ENCODE assay signal across 20 cellular contexts in the genomic region with DNA sequence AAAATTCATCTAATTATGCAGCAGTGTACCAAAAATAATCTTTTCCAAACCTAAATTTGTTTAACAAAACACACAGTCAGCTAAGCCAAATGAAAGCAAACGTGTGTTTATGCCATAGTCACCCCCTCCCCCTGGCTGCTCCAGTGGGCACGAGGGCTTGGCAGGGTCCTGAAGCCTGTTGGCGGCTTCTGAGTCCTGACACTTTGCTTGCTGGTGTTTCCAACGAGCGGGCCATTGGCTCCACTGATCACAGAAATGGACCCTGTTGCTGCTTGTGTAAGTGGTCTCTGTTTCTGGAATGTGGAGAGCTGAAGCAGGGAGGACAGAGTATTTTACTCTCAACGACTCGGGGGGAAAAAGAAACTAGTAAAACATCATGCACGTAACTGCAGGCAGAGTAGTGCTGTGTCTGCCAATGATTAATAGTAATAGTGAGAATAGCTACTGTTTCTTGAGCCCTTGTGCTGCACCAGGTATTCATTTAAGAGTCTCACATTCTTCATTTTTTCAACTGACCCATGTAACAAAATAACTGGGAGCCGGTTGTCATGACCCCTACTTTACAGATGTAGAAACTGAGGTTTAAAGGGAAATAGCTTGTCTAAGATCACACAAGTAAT.
A peak's percentile ranks its signal among the peaks of the same experiment; 100 is the strongest.
DNase-seq lines count a peak whose midpoint lies in the region; ATAC-seq and TF ChIP-seq lines count a peak whose summit lies in the region.
"Had no signal": no experiment of that assay in that cellular context is flagged by ENCODE, and none has a peak within 500 bp of the region (broad histone marks: within the 10 kb centered on the region; RNA-seq: fewer than 3 reads in every experiment).

No MANE protein-coding gene starts in this region.

- no peak overlapping the region for H2BK12ac ChIP-seq in neuronal stem cell (ENCODE audit: low read length)

- no peak overlapping the region for H2BK5ac ChIP-seq in neuronal stem cell (ENCODE audit: low read length)

- peaks cover 6% of the 10 kb centered on the region for H3K4me1 Mint-ChIP-seq in WTC11
- H3K4me1 Mint-ChIP-seq: activated CD8-positive, alpha-beta memory T cell treated with anti-CD3 and anti-CD28 coated beads, Interleukin-2, amount 10 ng/mL, durations not matched to agents 7 days and 5 days had no signal

- no CpG with 5 or more reads among the region's 9 CpGs for WGBS in neuronal stem cell (ENCODE audit: extremely low coverage in 2 of 2, insufficient read length in 2 of 2, insufficient replicate concordance in 1 of 2), 2 donors

- no peak overlapping the region for H2AK5ac ChIP-seq in neuronal stem cell (ENCODE audit: low read depth, low read length)

- 0 out of 2 replicates have a peak, but pooled peaks cover 6% of the 10 kb centered on the region for H3K4me1 ChIP-seq in OCI-LY3 (ENCODE audit: low read length)
- peaks cover 0 to 5% of the 10 kb centered on the region in 2 donors for H3K4me1 ChIP-seq in neuronal stem cell (ENCODE audit: control insufficient read depth in 2 of 2, insufficient read depth in 1 of 2, low read depth in 1 of 2, low read length in 2 of 2)

- no peak overlapping the region for H3K14ac ChIP-seq in neuronal stem cell (ENCODE audit: low read length)

- H3K23ac ChIP-seq in neuronal stem cell (ENCODE audit: low read depth, low read length, poor library complexity), result no peak overlapping the region

- no peak overlapping the region for H2BK15ac ChIP-seq in neuronal stem cell (ENCODE audit: low read length)

- no peak overlapping the region for H3K9ac ChIP-seq in OCI-LY3 (ENCODE audit: low read length)
- H3K9ac ChIP-seq in neuronal stem cell (ENCODE audit: low read depth, low read length, poor library complexity), result no peak overlapping the region
- H3K9ac ChIP-seq: GM23248 had no signal

- ATAC-seq in GM18858 (IDR thresholded peaks at IDR 0.05; ENCODE audit: unreplicated experiment), result peak; percentile 73
- ATAC-seq in HG02852 (IDR thresholded peaks at IDR 0.05; ENCODE audit: unreplicated experiment), result peak; percentile 74
- no peak for ATAC-seq in WTC11
- ATAC-seq: activated CD8-positive, alpha-beta memory T cell treated with anti-CD3 and anti-CD28 coated beads, Interleukin-2, amount 10 ng/mL, durations not matched to agents 7 days and 5 days; heart left ventricle; natural killer cell treated with Interleukin-12 subunit alpha and Interleukin-12 subunit beta and Interleukin-15 and Interleukin-18, amount 100 ng/mL, for 72 hours; SK-N-SH treated with all-trans-retinoic acid at 6 μM for 48 hours had no signal

- H3K27ac ChIP-seq in OCI-LY3 (ENCODE audit: low read length), result no peak overlapping the region
- H3K27ac ChIP-seq in neuronal stem cell (replicated peaks; ENCODE audit: low read length), result no peak overlapping the region
- H3K27ac ChIP-seq: cardiac muscle cell, GM23248, heart left ventricle had no signal

- CTCF ChIA-PET in WTC11 (lab: Charles Lee), result interaction anchor here (1.2 to 1.9 kb wide), 2 partner anchors 9 to 11 kb away, joined by 8 to 10 read pairs; no protein-coding TSS in a partner anchor

- no peak overlapping the region for H4K8ac ChIP-seq in neuronal stem cell (ENCODE audit: low read depth, low read length)

- no peak overlapping the region for H2BK120ac ChIP-seq in neuronal stem cell (ENCODE audit: low read depth, low read length)

- H3K79me2 ChIP-seq in OCI-LY3 (ENCODE audit: low read length), result no peaks in the 10 kb centered on the region

- no peak overlapping the region for H3K4me3 Mint-ChIP-seq in WTC11
- H3K4me3 Mint-ChIP-seq: activated CD8-positive, alpha-beta memory T cell treated with anti-CD3 and anti-CD28 coated beads, Interleukin-2, amount 10 ng/mL, durations not matched to agents 7 days and 5 days; natural killer cell treated with Interleukin-12 subunit alpha and Interleukin-12 subunit beta and Interleukin-15 and Interleukin-18, amount 100 ng/mL, for 72 hours had no signal

- peak overlapping the region; percentile 59 for H3K4me2 ChIP-seq in OCI-LY3 (ENCODE audit: low read length)
- H3K4me2 ChIP-seq in neuronal stem cell (ENCODE audit: insufficient read depth, low read length, poor library complexity, severe bottlenecking), result no peak overlapping the region

- H3K9me3 Mint-ChIP-seq in WTC11, result peaks cover 14% of the 10 kb centered on the region
- H3K9me3 Mint-ChIP-seq: natural killer cell treated with Interleukin-12 subunit alpha and Interleukin-12 subunit beta and Interleukin-15 and Interleukin-18, amount 100 ng/mL, for 72 hours had no signal

- no peaks in the 10 kb centered on the region for H3K79me1 ChIP-seq in neuronal stem cell (ENCODE audit: low read depth, low read length)

- H3K9me3 ChIP-seq in OCI-LY3 (ENCODE audit: insufficient read depth, low read length), result no peaks in the 10 kb centered on the region
- H3K9me3 ChIP-seq in neuronal stem cell (replicated peaks in 1 of 2; ENCODE audit: control insufficient read depth in 2 of 2, insufficient read depth in 1 of 2, low read depth in 1 of 2, low read length in 2 of 2), result no peaks in the 10 kb centered on the region

- peaks cover 6% of the 10 kb centered on the region for H3K36me3 Mint-ChIP-seq in WTC11
- H3K36me3 Mint-ChIP-seq: activated CD8-positive, alpha-beta memory T cell treated with anti-CD3 and anti-CD28 coated beads, Interleukin-2, amount 10 ng/mL, durations not matched to agents 7 days and 5 days; natural killer cell treated with Interleukin-12 subunit alpha and Interleukin-12 subunit beta and Interleukin-15 and Interleukin-18, amount 100 ng/mL, for 72 hours had no signal

- DNase-seq in neuronal stem cell (ENCODE audit: low spot score) (no peak), DMS53 treated with DMSO at 0.1 percent for 48 hours (lab: John Stamatoyannopoulos, UW; ENCODE audit: unreplicated experiment) (no peak), WTC11 (ENCODE audit: low spot score) (no peak), NOMO-1 (lab: John Stamatoyannopoulos, UW; ENCODE audit: unreplicated experiment in 2 of 2) (no peak)
- DNase-seq in activated T-cell treated with anti-CD3 and anti-CD28 coated beads, Interleukin-2, amount 50 U/mL, for 1 hour, result no peak
- DNase-seq: activated CD4-positive, CD25-positive, alpha-beta regulatory T cell treated with anti-CD3 and anti-CD28 coated beads, Interleukin-2, amount 50 U/mL, for 72 hours; activated CD8-positive, alpha-beta memory T cell treated with anti-CD3 and anti-CD28 coated beads, Interleukin-2, amount 10 ng/mL, durations not matched to agents 7 days and 5 days; effector CD4-positive, alpha-beta T cell; GM23248; heart left ventricle; KG1; mesenchymal stem cell; stimulated activated CD4-positive, alpha-beta T cell treated with anti-CD3 and anti-CD28 coated beads, Interleukin-12 subunit alpha, Interleukin-12 subunit beta, amount 100 ng/mL, for 4 hours; T-helper 9 cell had no signal

- H2AFZ ChIP-seq in OCI-LY3 (ENCODE audit: low read depth, low read length) (0 out of 2 replicates have a peak overlapping the region, but pooled peaks have one; percentile 56), neuronal stem cell (ENCODE audit: low read length) (no peak overlapping the region)
- H2AFZ ChIP-seq: GM23248 had no signal

- no peaks in the 10 kb centered on the region for H3K36me3 ChIP-seq in OCI-LY3 (replicated peaks; ENCODE audit: low read depth, low read length)
- peaks cover 0 to 2% of the 10 kb centered on the region in 2 donors for H3K36me3 ChIP-seq in neuronal stem cell (replicated peaks in 1 of 2; ENCODE audit: control insufficient read depth in 2 of 2, insufficient read depth in 2 of 2, low read length in 2 of 2)
- H3K36me3 ChIP-seq: cardiac muscle cell, heart left ventricle had no signal

- no peak for TF ChIP-seq CTCF in OCI-LY3 (IDR thresholded peaks at IDR 0.05; ENCODE audit: low read depth, low read length)
- no peak for TF ChIP-seq CTCF in WTC11 (IDR thresholded peaks at IDR 0.05)

- POLR2A ChIA-PET in WTC11 (lab: Charles Lee), result no interaction called here

- no peak overlapping the region for H3K27ac Mint-ChIP-seq in WTC11
- H3K27ac Mint-ChIP-seq: activated CD8-positive, alpha-beta memory T cell treated with anti-CD3 and anti-CD28 coated beads, Interleukin-2, amount 10 ng/mL, durations not matched to agents 7 days and 5 days; natural killer cell treated with Interleukin-12 subunit alpha and Interleukin-12 subunit beta and Interleukin-15 and Interleukin-18, amount 100 ng/mL, for 72 hours had no signal

- H3K27me3 ChIP-seq in OCI-LY3 (ENCODE audit: low read depth, low read length) (0 out of 2 replicates have a peak, but pooled peaks cover 5% of the 10 kb centered on the region), neuronal stem cell (ENCODE audit: control insufficient read depth in 3 of 3, insufficient read depth in 3 of 3, low read depth in 1 of 3, low read length in 3 of 3) (peaks cover 0 to 10% (median 0%) of the 10 kb centered on the region in 3 experiments)
- H3K27me3 ChIP-seq: cardiac muscle cell, heart left ventricle had no signal

- H4K20me1 ChIP-seq in OCI-LY3 (ENCODE audit: insufficient read depth, low read length), result no peaks in the 10 kb centered on the region

- H3K18ac ChIP-seq in neuronal stem cell (ENCODE audit: low read length), result peak overlapping the region; percentile 6

- no peaks in the 10 kb centered on the region for H3K27me3 Mint-ChIP-seq in WTC11 (ENCODE audit: low read depth)
- H3K27me3 Mint-ChIP-seq: activated CD8-positive, alpha-beta memory T cell treated with anti-CD3 and anti-CD28 coated beads, Interleukin-2, amount 10 ng/mL, durations not matched to agents 7 days and 5 days had no signal

- peak overlapping the region; percentile 55 for H3K4me3 ChIP-seq in OCI-LY3 (ENCODE audit: low read length)
- no peak overlapping the region for H3K4me3 ChIP-seq in neuronal stem cell (ENCODE audit: low read length in 2 of 2)
- H3K4me3 ChIP-seq: cardiac muscle cell, GM23248, heart left ventricle had no signal

- no peak overlapping the region for H4K91ac ChIP-seq in neuronal stem cell (ENCODE audit: low read depth, low read length, poor library complexity)

- H3K4ac ChIP-seq in neuronal stem cell (ENCODE audit: low read length), result no peak overlapping the region

TF ChIP-seq in WTC11, 78 proteins besides CTCF, POLR2A, EP300 and RAD21 (continues in another document):
- TF ChIP-seq, protein P1, sequence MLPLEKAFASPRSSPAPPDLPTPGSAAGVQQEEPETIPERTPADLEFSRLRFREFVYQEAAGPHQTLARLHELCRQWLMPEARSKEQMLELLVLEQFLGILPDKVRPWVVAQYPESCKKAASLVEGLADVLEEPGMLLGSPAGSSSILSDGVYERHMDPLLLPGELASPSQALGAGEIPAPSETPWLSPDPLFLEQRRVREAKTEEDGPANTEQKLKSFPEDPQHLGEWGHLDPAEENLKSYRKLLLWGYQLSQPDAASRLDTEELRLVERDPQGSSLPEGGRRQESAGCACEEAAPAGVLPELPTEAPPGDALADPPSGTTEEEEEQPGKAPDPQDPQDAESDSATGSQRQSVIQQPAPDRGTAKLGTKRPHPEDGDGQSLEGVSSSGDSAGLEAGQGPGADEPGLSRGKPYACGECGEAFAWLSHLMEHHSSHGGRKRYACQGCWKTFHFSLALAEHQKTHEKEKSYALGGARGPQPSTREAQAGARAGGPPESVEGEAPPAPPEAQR (CRISPR knock-in tag; IDR thresholded peaks at IDR 0.05), result no peak
